ENCODE assay signal across 34 cellular contexts in genomic region chr2:4579977-4580376, GRCh38.
"Had no signal": no experiment of that assay in that cellular context is flagged by ENCODE, and none has a peak within 500 bp of the region (broad histone marks: within the 10 kb centered on the region; RNA-seq: fewer than 3 reads in every experiment).

No MANE protein-coding gene starts in this region.

- H3K27ac ChIP-seq: adrenal gland, ascending aorta, body of pancreas, brain microvascular endothelial cell, breast epithelium, cardiac muscle cell had no signal

- ATAC-seq: activated naive CD4-positive, alpha-beta T cell treated with anti-CD3 and anti-CD28 coated beads, Interleukin-2, amount 50 U/mL, for 72 hours; activated naive CD8-positive, alpha-beta T cell treated with anti-CD3 and anti-CD28 coated beads, Interleukin-2, amount 50 U/mL, for 24 hours; activated T-cell treated with anti-CD3 and anti-CD28 coated beads, Interleukin-2, amount 50 U/mL, for 4 hours; activated T-cell treated with anti-CD3 and anti-CD28 coated beads, Interleukin-2, amount 50 U/mL, for 72 hours; activated T-helper 17 cell treated with anti-CD3 and anti-CD28 coated beads, Interleukin-2, amount 50 U/mL, for 72 hours; body of pancreas had no signal

- H3K4me3 ChIP-seq: adrenal gland, ascending aorta, body of pancreas, breast epithelium, cardiac muscle cell had no signal

- DNase-seq: activated effector memory CD4-positive, alpha-beta T cell treated with anti-CD3 and anti-CD28 coated beads, Interleukin-2, amount 50 U/mL, for 16 hours; activated effector memory CD4-positive, alpha-beta T cell treated with Interleukin-2 at 50 U/mL for 16 hours; activated gamma-delta T cell; activated gamma-delta T cell treated with Interleukin-2 at 50 U/mL for 16 hours; activated naive CD4-positive, alpha-beta T cell; activated naive CD4-positive, alpha-beta T cell treated with anti-CD3 and anti-CD28 coated beads for 36 hours; activated naive CD4-positive, alpha-beta T cell treated with anti-CD3 and anti-CD28 coated beads, Interleukin-2, amount 10 ng/mL, durations not matched to agents 7 days and 5 days; activated naive CD4-positive, alpha-beta T cell treated with anti-CD3 and anti-CD28 coated beads, Interleukin-2, amount 50 U/mL, for 16 hours; activated naive CD4-positive, alpha-beta T cell treated with Interleukin-2 at 50 U/mL for 16 hours; activated naive CD8-positive, alpha-beta T cell treated with anti-CD3 and anti-CD28 coated beads for 36 hours; activated naive CD8-positive, alpha-beta T cell treated with anti-CD3 and anti-CD28 coated beads, Interleukin-2, amount 10 ng/mL, durations not matched to agents 7 days and 5 days; activated naive CD8-positive, alpha-beta T cell treated with anti-CD3 and anti-CD28 coated beads, Interleukin-2, amount 50 U/mL, for 24 hours; activated T-cell treated with anti-CD3 and anti-CD28 coated beads, Interleukin-2, amount 50 U/mL, for 1 hour; activated T-cell treated with anti-CD3 and anti-CD28 coated beads, Interleukin-2, amount 50 U/mL, for 24 hours; activated T-cell treated with anti-CD3 and anti-CD28 coated beads, Interleukin-2, amount 50 U/mL, for 4 hours; activated T-cell treated with anti-CD3 and anti-CD28 coated beads, Interleukin-2, amount 50 U/mL, for 48 hours; activated T-cell treated with anti-CD3 and anti-CD28 coated beads, Interleukin-2, amount 50 U/mL, for 72 hours; adrenal gland; amniotic stem cell; amygdala; anterior cingulate cortex; aorta; body of pancreas; brain microvascular endothelial cell; caudate nucleus; central memory CD4-positive, alpha-beta T cell; cerebellar nuclear complex had no signal

- H3K4me1 ChIP-seq: adrenal gland, ascending aorta, body of pancreas, breast epithelium had no signal

- H3K9me3 ChIP-seq: adrenal gland, ascending aorta, breast epithelium had no signal

- H3K27me3 ChIP-seq: adrenal gland, ascending aorta, body of pancreas, brain microvascular endothelial cell, breast epithelium, cardiac muscle cell had no signal

- H3K36me3 ChIP-seq: adrenal gland, ascending aorta, brain microvascular endothelial cell, breast epithelium, cardiac muscle cell had no signal

- FAIRE-seq: astrocyte, bronchial epithelial cell had no signal
